22 cellular contexts compared by ENCODE assay signal in the genomic region with DNA sequence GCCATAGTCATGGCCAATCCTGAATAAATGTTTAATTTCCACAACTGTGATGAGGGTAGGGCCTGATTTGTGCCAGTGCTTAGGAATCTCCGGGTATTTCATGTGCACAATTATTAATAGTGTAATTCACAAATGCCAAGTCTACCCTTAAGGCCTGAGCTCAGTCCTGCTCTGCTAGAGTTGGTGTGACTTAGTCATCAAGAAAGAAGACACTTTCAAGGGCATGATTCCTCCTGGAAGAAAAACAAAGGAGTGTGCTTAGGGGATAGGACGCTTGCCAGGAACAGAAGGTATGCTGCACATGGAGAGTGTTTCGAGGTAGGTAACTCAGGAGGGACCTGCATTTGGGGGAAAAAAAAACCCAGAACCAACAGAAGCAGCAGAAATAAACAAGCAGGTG.
"Had no signal": no experiment of that assay in that cellular context is flagged by ENCODE, and none has a peak within 500 bp of the region (broad histone marks: within the 10 kb centered on the region; RNA-seq: fewer than 3 reads in every experiment).

No MANE protein-coding gene starts in this region.

- H3K4me3 ChIP-seq: coronary artery, dorsolateral prefrontal cortex, esophagus squamous epithelium, gastrocnemius medialis, heart right ventricle, lower lobe of right lung, mucosa of descending colon had no signal

- H3K4me1 ChIP-seq: esophagus squamous epithelium, lower lobe of right lung had no signal

- ATAC-seq: left colon, left lobe of liver, left ventricle myocardium superior, lower lobe of right lung, mucosa of descending colon had no signal

- DNase-seq: dermis blood vessel endothelial cell; dorsolateral prefrontal cortex; effector CD4-positive, alpha-beta T cell; effector memory CD4-positive, alpha-beta T cell; esophagus squamous epithelium; foreskin melanocyte; gastrocnemius medialis; glutamatergic neuron; head of caudate nucleus; heart right ventricle; hippocampal formation; immature natural killer cell; islet precursor cell; kidney; kidney glomerular epithelial cell; left colon; left ventricle myocardium superior; lower lobe of right lung; mesenchymal stem cell; mucosa of descending colon had no signal

- H3K9me3 ChIP-seq: esophagus squamous epithelium, gastrocnemius medialis, heart right ventricle, lower lobe of right lung, mucosa of descending colon had no signal

- H3K27ac ChIP-seq: coronary artery, dorsolateral prefrontal cortex, esophagus squamous epithelium, gastrocnemius medialis, heart right ventricle, lower lobe of right lung had no signal

- H3K36me3 ChIP-seq: esophagus squamous epithelium, gastrocnemius medialis, heart right ventricle, lower lobe of right lung had no signal

- H3K27me3 ChIP-seq: dorsolateral prefrontal cortex, esophagus squamous epithelium, gastrocnemius medialis, heart right ventricle had no signal
